33 cellular contexts compared by ENCODE assay signal in the genomic region with DNA sequence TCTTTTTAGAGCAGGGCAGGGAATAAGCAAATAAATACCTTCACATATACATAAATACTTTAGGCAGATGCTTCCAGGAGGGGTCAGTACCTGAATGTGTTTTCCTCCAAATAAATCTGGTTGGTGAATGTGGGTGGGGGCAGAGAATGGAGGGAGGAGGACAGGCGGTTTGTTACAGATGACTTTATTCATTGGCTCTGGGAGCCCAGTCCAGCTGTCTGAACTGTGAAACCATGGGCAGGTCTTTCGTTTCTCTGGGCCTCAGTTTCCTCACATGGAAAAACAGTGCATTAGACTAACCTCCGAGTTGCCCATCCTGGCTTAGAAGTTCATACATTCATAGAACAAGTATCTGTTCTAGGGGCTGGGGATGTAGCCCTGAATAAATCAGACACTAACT.
"Had no signal": no experiment of that assay in that cellular context is flagged by ENCODE, and none has a peak within 500 bp of the region (broad histone marks: within the 10 kb centered on the region; RNA-seq: fewer than 3 reads in every experiment).

No MANE protein-coding gene starts in this region.

- H3K4me3 Mint-ChIP-seq: activated B cell treated with CpG ODN at 0.5 μM for 24 hours; activated CD8-positive, alpha-beta memory T cell treated with anti-CD3 and anti-CD28 coated beads, Interleukin-2, amount 10 ng/mL, durations not matched to agents 7 days and 5 days; activated CD8-positive, alpha-beta T cell treated with anti-CD3 and anti-CD28 coated beads for 36 hours; activated naive CD8-positive, alpha-beta T cell; activated T-cell treated with anti-CD3 and anti-CD28 coated beads, Interleukin-2, amount 50 U/mL, for 24 hours; activated T-cell treated with anti-CD3 and anti-CD28 coated beads, Interleukin-2, amount 50 U/mL, for 72 hours; effector memory CD8-positive, alpha-beta T cell; T-helper 17 cell; T-helper 2 cell treated with Interferon-gamma antibody and Interleukin-4, amounts not matched to agents 5 μg/mL and 100 μg/mL, for 36 hours had no signal

- H3K27ac ChIP-seq: adrenal gland, body of pancreas, esophagus muscularis mucosa, gastroesophageal sphincter, heart right ventricle, WERI-Rb-1 had no signal

- DNase-seq: activated B cell treated with CpG ODN at 0.5 μM for 24 hours; activated CD4-positive, alpha-beta T cell treated with anti-CD3 and anti-CD28 coated beads for 48 hours; activated CD4-positive, alpha-beta T cell treated with anti-CD3 and anti-CD28 coated beads, Interleukin-2, amount 50 U/mL, for 1 hour; activated CD4-positive, alpha-beta T cell treated with anti-CD3 and anti-CD28 coated beads, Interleukin-2, amount 50 U/mL, for 48 hours; activated CD8-positive, alpha-beta memory T cell treated with anti-CD3 and anti-CD28 coated beads, Interleukin-2, amount 10 ng/mL, durations not matched to agents 7 days and 5 days; activated CD8-positive, alpha-beta memory T cell treated with anti-CD3 and anti-CD28 coated beads, Interleukin-2, amount 50 U/mL, for 48 hours; activated CD8-positive, alpha-beta T cell treated with anti-CD3 and anti-CD28 coated beads for 36 hours; activated gamma-delta T cell treated with Interleukin-2 at 50 U/mL for 16 hours; activated naive CD4-positive, alpha-beta T cell treated with anti-CD3 and anti-CD28 coated beads, Interleukin-2, amount 50 U/mL, for 16 hours; activated naive CD4-positive, alpha-beta T cell treated with Interleukin-2 at 50 U/mL for 16 hours; activated T-cell treated with anti-CD3 and anti-CD28 coated beads for 4 hours; activated T-cell treated with anti-CD3 and anti-CD28 coated beads, Interleukin-2, amount 50 U/mL, for 24 hours; activated T-cell treated with anti-CD3 and anti-CD28 coated beads, Interleukin-2, amount 50 U/mL, for 72 hours; amygdala; aorta; body of pancreas; caudate nucleus; cortex of kidney; dermis blood vessel endothelial cell; effector CD4-positive, alpha-beta T cell; effector memory CD8-positive, alpha-beta T cell; erythroblast; foreskin melanocyte; heart right ventricle; T-helper 1 cell; T-helper 17 cell; T1000; WERI-Rb-1 had no signal

- H3K36me3 Mint-ChIP-seq: activated CD8-positive, alpha-beta memory T cell treated with anti-CD3 and anti-CD28 coated beads, Interleukin-2, amount 10 ng/mL, durations not matched to agents 7 days and 5 days; activated naive CD8-positive, alpha-beta T cell had no signal

- H3K27me3 Mint-ChIP-seq: activated CD8-positive, alpha-beta T cell treated with anti-CD3 and anti-CD28 coated beads for 36 hours; activated naive CD8-positive, alpha-beta T cell; activated T-cell treated with anti-CD3 and anti-CD28 coated beads, Interleukin-2, amount 50 U/mL, for 24 hours had no signal

- H3K4me1 ChIP-seq: adrenal gland, body of pancreas, heart right ventricle had no signal

- H3K36me3 ChIP-seq: adrenal gland, esophagus muscularis mucosa, gastroesophageal sphincter, heart right ventricle, WERI-Rb-1 had no signal

- H3K27me3 ChIP-seq: adrenal gland, body of pancreas, esophagus muscularis mucosa, gastroesophageal sphincter had no signal

- H3K4me3 ChIP-seq: adrenal gland, body of pancreas, esophagus muscularis mucosa, gastroesophageal sphincter, heart right ventricle had no signal

- H3K4me1 Mint-ChIP-seq: activated B cell treated with CpG ODN at 0.5 μM for 24 hours; activated CD8-positive, alpha-beta memory T cell treated with anti-CD3 and anti-CD28 coated beads, Interleukin-2, amount 10 ng/mL, durations not matched to agents 7 days and 5 days had no signal

- H3K9me3 Mint-ChIP-seq: activated CD8-positive, alpha-beta T cell treated with anti-CD3 and anti-CD28 coated beads for 36 hours; activated T-cell treated with anti-CD3 and anti-CD28 coated beads, Interleukin-2, amount 50 U/mL, for 24 hours; T-helper 2 cell treated with Interferon-gamma antibody and Interleukin-4, amounts not matched to agents 5 μg/mL and 100 μg/mL, for 36 hours had no signal

- H3K27ac Mint-ChIP-seq: activated B cell treated with CpG ODN at 0.5 μM for 24 hours; activated CD8-positive, alpha-beta memory T cell treated with anti-CD3 and anti-CD28 coated beads, Interleukin-2, amount 10 ng/mL, durations not matched to agents 7 days and 5 days; activated CD8-positive, alpha-beta T cell treated with anti-CD3 and anti-CD28 coated beads for 36 hours; activated naive CD8-positive, alpha-beta T cell; activated T-cell treated with anti-CD3 and anti-CD28 coated beads, Interleukin-2, amount 50 U/mL, for 24 hours; activated T-cell treated with anti-CD3 and anti-CD28 coated beads, Interleukin-2, amount 50 U/mL, for 72 hours; effector memory CD8-positive, alpha-beta T cell; T-helper 17 cell; T-helper 2 cell treated with Interferon-gamma antibody and Interleukin-4, amounts not matched to agents 5 μg/mL and 100 μg/mL, for 36 hours had no signal

- H3K9me3 ChIP-seq: adrenal gland, body of pancreas, esophagus muscularis mucosa had no signal
